In the genomic region with DNA sequence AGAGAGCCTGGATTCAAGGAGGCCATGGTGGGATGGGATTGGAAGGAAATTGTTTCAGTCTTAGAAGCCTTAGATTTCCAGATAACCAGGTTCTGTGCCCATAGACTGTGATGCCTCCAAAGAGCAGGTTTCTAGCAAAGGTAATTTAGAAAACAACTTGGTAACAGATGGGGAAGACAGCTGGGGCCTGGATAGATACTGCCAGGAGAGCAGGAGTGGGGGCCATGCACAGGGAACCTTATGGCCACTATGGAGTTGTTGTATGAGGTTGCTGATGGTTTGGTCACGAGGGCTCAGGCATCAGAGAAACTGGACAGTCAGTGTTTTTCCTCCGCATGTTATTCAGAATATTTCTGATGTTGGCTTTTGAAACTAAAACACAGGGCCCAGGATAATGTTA, we compare ENCODE assay signal across 22 cellular contexts.
DNase-seq lines count a peak whose midpoint lies in the region; ATAC-seq and TF ChIP-seq lines count a peak whose summit lies in the region.
"Had no signal": no experiment of that assay in that cellular context is flagged by ENCODE, and none has a peak within 500 bp of the region (broad histone marks: within the 10 kb centered on the region; RNA-seq: fewer than 3 reads in every experiment).

No MANE protein-coding gene starts in this region.

- TF ChIP-seq CTCF in neural crest cell (conservative IDR thresholded peaks at IDR 0.05) (no peak), uterus (IDR thresholded peaks at IDR 0.05) (no peak), stomach (IDR thresholded peaks at IDR 0.05) (no peak)

- peak; percentile 78 for DNase-seq in NCI-H446 treated with DMSO at 0.1 percent for 48 hours (lab: John Stamatoyannopoulos, UW)
- DNase-seq in cerebellar nuclear complex (lab: John Stamatoyannopoulos, UW) = peak; percentile 75 to 85
- DNase-seq in neural crest cell (ENCODE audit: low read depth, low spot score) = no peak
- no peak for DNase-seq in uterus
- DNase-seq in stimulated activated naive B cell treated with anti-CD40 and anti-IgM and Interleukin-4, amounts not matched to agents 10 μg/mL and 1 μg/mL and 100 μg/mL, for 72 hours = no peak
- DNase-seq in activated gamma-delta T cell (lab: John Stamatoyannopoulos, UW) = no peak
- DNase-seq in stomach = no peak
- DNase-seq: activated CD4-positive, alpha-beta memory T cell treated with anti-CD3 and anti-CD28 coated beads for 36 hours; activated CD4-positive, alpha-beta T cell treated with anti-CD3 and anti-CD28 coated beads for 1 hour; activated naive CD4-positive, alpha-beta T cell treated with Interleukin-2 at 50 U/mL for 16 hours; H9; hippocampal formation; Karpas-422; NCI-H1417 treated with DMSO at 0.1 percent for 48 hours; NCI-H510A treated with DMSO at 0.1 percent for 48 hours; PC-3; stimulated activated CD4-positive, alpha-beta T cell treated with anti-CD3 and anti-CD28 coated beads, Interleukin-15, amount 100 ng/mL, for 24 hours; stimulated activated CD4-positive, alpha-beta T cell treated with anti-CD3 and anti-CD28 coated beads, Interleukin-4, amount 100 ng/mL, for 4 hours; T-helper 17 cell; upper lobe of left lung had no signal

- 80 to 91% (median 86%) methylated on average over 2 of the region's 2 CpGs for WGBS in stomach, 5 donors

- no peak for TF ChIP-seq POLR2A in uterus (IDR thresholded peaks at IDR 0.05)
- no peak for TF ChIP-seq POLR2A in stomach (IDR thresholded peaks at IDR 0.05)

- H3K9me3 ChIP-seq in uterus (no peaks in the 10 kb centered on the region), stomach (no peaks in the 10 kb centered on the region)
- H3K9me3 ChIP-seq: upper lobe of left lung had no signal

- H3K4me3 ChIP-seq in uterus = no peak overlapping the region
- no peak overlapping the region for H3K4me3 ChIP-seq in stomach
- H3K4me3 ChIP-seq: upper lobe of left lung had no signal

- H3K36me3 Mint-ChIP-seq in neural crest cell (ENCODE audit: low read depth) = no peaks in the 10 kb centered on the region
- no peaks in the 10 kb centered on the region for H3K36me3 Mint-ChIP-seq in stimulated activated naive B cell treated with anti-CD40 and anti-IgM and Interleukin-4, amounts not matched to agents 10 μg/mL and 1 μg/mL and 100 μg/mL, for 72 hours
- H3K36me3 Mint-ChIP-seq: activated CD4-positive, alpha-beta memory T cell treated with anti-CD3 and anti-CD28 coated beads for 36 hours had no signal

- H3K36me3 ChIP-seq in uterus (no peaks in the 10 kb centered on the region), stomach (no peaks in the 10 kb centered on the region)
- H3K36me3 ChIP-seq: upper lobe of left lung had no signal

- H3K27ac ChIP-seq in uterus (peak overlapping the region; percentile 74 to 78), stomach (no peak overlapping the region)
- H3K27ac ChIP-seq: upper lobe of left lung had no signal

- H3K4me3 Mint-ChIP-seq in neural crest cell = no peak overlapping the region
- no peak overlapping the region for H3K4me3 Mint-ChIP-seq in stimulated activated naive B cell treated with anti-CD40 and anti-IgM and Interleukin-4, amounts not matched to agents 10 μg/mL and 1 μg/mL and 100 μg/mL, for 72 hours
- H3K4me3 Mint-ChIP-seq: activated CD4-positive, alpha-beta memory T cell treated with anti-CD3 and anti-CD28 coated beads for 36 hours; H9; T-helper 17 cell had no signal

- intact Hi-C loops in uterus (cut with DNase I; ENCODE audit: low total_unique reads) (no loop called here), stomach (cut with DNase I; ENCODE audit: low total_unique reads) (no loop called here)

- H3K27me3 ChIP-seq in uterus (no peaks in the 10 kb centered on the region), stomach (no peaks in the 10 kb centered on the region)
- H3K27me3 ChIP-seq: upper lobe of left lung had no signal

- H3K27ac Mint-ChIP-seq in neural crest cell (ENCODE audit: unreplicated experiment) = peak overlapping the region; percentile 57
- no peak overlapping the region for H3K27ac Mint-ChIP-seq in stimulated activated naive B cell treated with anti-CD40 and anti-IgM and Interleukin-4, amounts not matched to agents 10 μg/mL and 1 μg/mL and 100 μg/mL, for 72 hours
- H3K27ac Mint-ChIP-seq: activated CD4-positive, alpha-beta memory T cell treated with anti-CD3 and anti-CD28 coated beads for 36 hours; H9; T-helper 17 cell had no signal

- H3K4me1 Mint-ChIP-seq in neural crest cell = peaks cover 37% of the 10 kb centered on the region
- H3K4me1 Mint-ChIP-seq in stimulated activated naive B cell treated with anti-CD40 and anti-IgM and Interleukin-4, amounts not matched to agents 10 μg/mL and 1 μg/mL and 100 μg/mL, for 72 hours = no peaks in the 10 kb centered on the region
- H3K4me1 Mint-ChIP-seq: T-helper 17 cell had no signal

- no peak for TF ChIP-seq EP300 in stomach (IDR thresholded peaks at IDR 0.05)

- peaks cover 2% of the 10 kb centered on the region for H3K9me3 Mint-ChIP-seq in neural crest cell
- H3K9me3 Mint-ChIP-seq in stimulated activated naive B cell treated with anti-CD40 and anti-IgM and Interleukin-4, amounts not matched to agents 10 μg/mL and 1 μg/mL and 100 μg/mL, for 72 hours = no peaks in the 10 kb centered on the region
- H3K9me3 Mint-ChIP-seq: activated CD4-positive, alpha-beta memory T cell treated with anti-CD3 and anti-CD28 coated beads for 36 hours had no signal

- no peaks in the 10 kb centered on the region for H3K27me3 Mint-ChIP-seq in neural crest cell (ENCODE audit: low read depth)
- H3K27me3 Mint-ChIP-seq in stimulated activated naive B cell treated with anti-CD40 and anti-IgM and Interleukin-4, amounts not matched to agents 10 μg/mL and 1 μg/mL and 100 μg/mL, for 72 hours = no peaks in the 10 kb centered on the region
- H3K27me3 Mint-ChIP-seq: activated CD4-positive, alpha-beta memory T cell treated with anti-CD3 and anti-CD28 coated beads for 36 hours; T-helper 17 cell had no signal

- no peak for ATAC-seq in stimulated activated naive B cell treated with anti-CD40 and anti-IgM and Interleukin-4, amounts not matched to agents 10 μg/mL and 1 μg/mL and 100 μg/mL, for 72 hours (replicated peaks)
- ATAC-seq in GM21717 (IDR thresholded peaks at IDR 0.05; ENCODE audit: unreplicated experiment) = no peak
- ATAC-seq: PC-3, SK-N-SH treated with all-trans-retinoic acid at 6 μM for 48 hours, T-helper 17 cell had no signal

- peaks cover 0 to 20% of the 10 kb centered on the region in 2 donors for H3K4me1 ChIP-seq in uterus
- peaks cover 6 to 27% (median 20%) of the 10 kb centered on the region in 4 donors for H3K4me1 ChIP-seq in stomach

Comparison
In these comparisons a context has a peak if more than half of its experiments do, and no peak if none do; other contexts are left out.
1. DNase-seq: peak in NCI-H446 treated with DMSO at 0.1 percent for 48 hours (single experiment) and cerebellar nuclear complex (2 of 2); none in neural crest cell (single experiment), uterus (0 of 2), stimulated activated naive B cell treated with anti-CD40 and anti-IgM and Interleukin-4, amounts not matched to agents 10 μg/mL and 1 μg/mL and 100 μg/mL, for 72 hours (single experiment), activated gamma-delta T cell (single experiment) and stomach (single experiment).
2. H3K27ac ChIP-seq: peak in uterus (2 of 2); none in stomach (0 of 5).